In the genomic region with DNA sequence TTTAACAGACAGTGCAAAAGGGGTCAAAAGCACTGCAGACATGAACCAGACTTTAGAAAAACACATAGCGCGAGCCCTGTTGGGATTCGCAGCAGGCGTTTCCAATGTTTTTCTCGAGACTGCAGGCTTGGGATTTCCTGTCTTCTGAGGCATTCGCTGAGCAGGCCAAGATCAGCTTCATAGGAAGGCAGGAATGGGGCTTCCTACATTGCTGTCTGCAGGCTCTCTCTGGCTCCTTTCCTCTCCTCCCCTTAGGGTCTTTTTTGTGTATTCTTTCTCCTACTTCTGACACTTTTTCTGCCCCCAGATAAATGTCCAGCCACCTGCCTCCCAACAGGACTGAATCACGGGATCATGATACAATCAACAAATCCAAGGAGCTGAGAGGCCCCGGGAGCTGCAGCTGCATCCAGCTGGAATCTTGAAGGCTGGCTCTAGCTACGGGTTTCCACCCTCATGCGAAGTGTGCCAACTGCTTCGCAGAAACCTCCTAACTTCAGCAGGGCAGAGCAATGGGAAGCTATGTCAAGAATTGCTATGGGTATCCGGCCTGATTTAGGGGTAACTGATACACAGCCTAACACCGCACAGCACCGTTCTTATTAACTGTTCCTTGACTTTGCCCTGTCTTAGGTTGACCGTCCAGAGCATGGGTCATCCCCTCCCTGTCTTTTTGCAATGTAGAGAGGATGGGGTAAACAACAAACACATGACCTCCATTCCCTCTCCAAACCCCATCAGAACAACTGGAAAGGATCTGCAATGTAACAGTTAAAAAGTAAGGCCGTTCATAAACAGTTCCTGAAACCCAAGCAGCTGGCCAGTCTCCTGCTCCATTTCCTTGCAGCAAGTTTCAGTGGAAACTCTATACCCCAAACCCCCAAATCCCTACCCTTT, we compare ENCODE assay signal across 9 cellular contexts. TPM values are rescaled to one million over a fixed set of nuclear protein-coding genes. Genes with fewer than 3 reads are reported as not detected.
DNase-seq lines count a peak whose midpoint lies in the region; ATAC-seq and TF ChIP-seq lines count a peak whose summit lies in the region.
"Had no signal": no experiment of that assay in that cellular context is flagged by ENCODE, and none has a peak within 500 bp of the region (broad histone marks: within the 10 kb centered on the region; RNA-seq: fewer than 3 reads in every experiment).

No MANE protein-coding gene starts in this region.

- H3K9me3 ChIP-seq in left lung, result no peaks in the 10 kb centered on the region
- H3K9me3 ChIP-seq: neutrophil had no signal

- no peak for TF ChIP-seq CTCF in choroid plexus epithelial cell (conservative IDR thresholded peaks at IDR 0.05; ENCODE audit: low read depth, low read length)
- TF ChIP-seq CTCF in left lung (IDR thresholded peaks at IDR 0.05), result no peak

- peak; percentile 78 for DNase-seq in GM03348 (ENCODE audit: low spot score)
- peak; percentile 86 for DNase-seq in choroid plexus epithelial cell (ENCODE audit: low read depth)
- no peak for DNase-seq in left lung
- DNase-seq in skeletal muscle cell (ENCODE audit: low read depth), result no peak
- DNase-seq in NCI-H1092 treated with DMSO at 0.1 percent for 48 hours (lab: John Stamatoyannopoulos, UW), result no peak
- DNase-seq in ACHN, result no peak
- no peak for DNase-seq in midbrain (lab: John Stamatoyannopoulos, UW)

- peak; percentile 29 for ATAC-seq in left lung
- no peak for ATAC-seq in HG02970 (IDR thresholded peaks at IDR 0.05; ENCODE audit: low FRiP score, unreplicated experiment)

- H3K4me3 ChIP-seq in choroid plexus epithelial cell (ENCODE audit: low read depth, low read length), result peak overlapping the region; percentile 11
- H3K4me3 ChIP-seq in left lung, result no peak overlapping the region
- H3K4me3 ChIP-seq in skeletal muscle cell (ENCODE audit: low read depth, low read length), result peak overlapping the region; percentile 23

- peak overlapping the region; percentile 1 to 48 for H3K27ac ChIP-seq in left lung
- H3K27ac ChIP-seq: neutrophil had no signal

- peaks cover 0 to 18% of the 10 kb centered on the region in 2 donors for H3K36me3 ChIP-seq in left lung

- intact Hi-C loops in left lung (cut with DNase I), result no loop called here

- in situ Hi-C loops in ACHN (cut with HindIII; ENCODE audit: low pct_ligation_motif_present, low pct_unique_long_range_greater_than_20kb, low sequenced_read_pairs), result no loop called here

- H3K27me3 ChIP-seq in left lung, result no peaks in the 10 kb centered on the region
- H3K27me3 ChIP-seq: neutrophil had no signal

- peaks cover 17 to 28% of the 10 kb centered on the region in 2 donors for H3K4me1 ChIP-seq in left lung

RNA-seq across cellular contexts. Expression of a gene that starts 31.6 kb away (rescaled TPM):
- 10 to 100 TPM; 82.0 to 87.0 TPM for total RNA-seq in left lung

RNA-seq across cellular contexts. Expression of a gene that starts 31.8 kb away (rescaled TPM):
- total RNA-seq in left lung, result 10 to 100 TPM; 13.3 to 13.4 TPM

Comparison
In these comparisons a context has a peak if more than half of its experiments do, and no peak if none do; other contexts are left out.
1. DNase-seq: peak in GM03348 (single experiment) and choroid plexus epithelial cell (single experiment); none in left lung (0 of 2), skeletal muscle cell (single experiment), NCI-H1092 treated with DMSO at 0.1 percent for 48 hours (single experiment), ACHN (single experiment) and midbrain (single experiment).
2. H3K4me3 ChIP-seq: peak in choroid plexus epithelial cell (single experiment) and skeletal muscle cell (single experiment); none in left lung (0 of 2).